25 cellular contexts compared by ENCODE assay signal in the genomic region with DNA sequence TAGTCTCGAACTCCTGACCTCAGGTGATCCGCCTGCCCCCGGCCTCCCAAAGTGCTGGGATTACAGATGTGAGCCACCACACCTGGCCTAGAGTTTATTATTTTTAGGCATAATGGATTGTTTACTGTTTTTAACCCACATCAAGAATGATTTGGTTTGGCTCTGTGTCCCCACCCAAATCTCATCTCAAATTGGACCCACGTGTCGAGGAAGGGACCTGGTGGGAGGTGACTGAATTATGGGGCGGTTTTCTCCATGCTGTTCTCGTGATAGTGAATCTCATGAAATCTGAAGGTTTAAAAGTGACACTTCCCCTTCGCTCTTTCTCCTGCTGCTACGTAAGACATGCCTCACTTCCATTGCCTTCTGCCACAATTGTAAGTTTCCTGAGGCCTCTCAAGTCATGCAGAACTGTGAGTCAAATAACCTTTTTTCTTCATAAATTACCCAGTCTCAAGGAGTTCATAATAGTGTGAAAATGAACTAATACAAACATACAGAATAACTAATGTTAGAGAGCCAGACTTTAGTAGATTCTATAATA.
"Had no signal": no experiment of that assay in that cellular context is flagged by ENCODE, and none has a peak within 500 bp of the region (broad histone marks: within the 10 kb centered on the region; RNA-seq: fewer than 3 reads in every experiment).

No MANE protein-coding gene starts in this region.

- H3K27me3 Mint-ChIP-seq: activated CD8-positive, alpha-beta T cell treated with anti-CD3 and anti-CD28 coated beads for 36 hours; activated naive CD4-positive, alpha-beta T cell treated with anti-CD3 and anti-CD28 coated beads, Interleukin-2, amount 50 U/mL, for 24 hours; activated T-helper 17 cell treated with anti-CD3 and anti-CD28 coated beads, Interleukin-2, amount 50 U/mL, for 72 hours had no signal

- H3K4me3 Mint-ChIP-seq: activated CD8-positive, alpha-beta T cell treated with anti-CD3 and anti-CD28 coated beads for 36 hours; activated naive CD4-positive, alpha-beta T cell treated with anti-CD3 and anti-CD28 coated beads, Interleukin-2, amount 50 U/mL, for 24 hours; activated T-cell treated with anti-CD3 and anti-CD28 coated beads, Interleukin-2, amount 50 U/mL, for 72 hours; activated T-helper 17 cell treated with anti-CD3 and anti-CD28 coated beads, Interleukin-2, amount 50 U/mL, for 72 hours had no signal

- H3K27ac Mint-ChIP-seq: activated CD8-positive, alpha-beta T cell treated with anti-CD3 and anti-CD28 coated beads for 36 hours; activated naive CD4-positive, alpha-beta T cell treated with anti-CD3 and anti-CD28 coated beads, Interleukin-2, amount 50 U/mL, for 24 hours; activated T-cell treated with anti-CD3 and anti-CD28 coated beads, Interleukin-2, amount 50 U/mL, for 72 hours; activated T-helper 17 cell treated with anti-CD3 and anti-CD28 coated beads, Interleukin-2, amount 50 U/mL, for 72 hours had no signal

- DNase-seq: activated CD4-positive, alpha-beta T cell treated with anti-CD3 and anti-CD28 coated beads for 1 hour; activated CD4-positive, alpha-beta T cell treated with anti-CD3 and anti-CD28 coated beads for 48 hours; activated CD4-positive, CD25-positive, alpha-beta regulatory T cell; activated CD8-positive, alpha-beta T cell treated with anti-CD3 and anti-CD28 coated beads for 36 hours; activated effector memory CD4-positive, alpha-beta T cell treated with anti-CD3 and anti-CD28 coated beads, Interleukin-2, amount 50 U/mL, for 16 hours; activated naive CD4-positive, alpha-beta T cell; activated T-cell treated with anti-CD3 and anti-CD28 coated beads, Interleukin-2, amount 50 U/mL, for 1 hour; activated T-cell treated with anti-CD3 and anti-CD28 coated beads, Interleukin-2, amount 50 U/mL, for 72 hours; amniotic stem cell; aorta; brain microvascular endothelial cell; central memory CD4-positive, alpha-beta T cell; Karpas-422; KBM-7; NCI-H1092; NCI-H1436 treated with DMSO at 0.1 percent for 48 hours; NCI-H1694 treated with DMSO at 0.1 percent for 48 hours; NCI-H2029; NCI-H345; NCI-H524 treated with DMSO at 0.1 percent for 48 hours; SHP77; SJCRH30 had no signal

- H3K9me3 Mint-ChIP-seq: activated T-helper 17 cell treated with anti-CD3 and anti-CD28 coated beads, Interleukin-2, amount 50 U/mL, for 72 hours had no signal

- ATAC-seq: activated CD8-positive, alpha-beta T cell treated with anti-CD3 and anti-CD28 coated beads for 36 hours; activated T-cell treated with anti-CD3 and anti-CD28 coated beads, Interleukin-2, amount 50 U/mL, for 72 hours; activated T-helper 17 cell treated with anti-CD3 and anti-CD28 coated beads, Interleukin-2, amount 50 U/mL, for 72 hours; Panc1 had no signal
